ENCODE assay signal across 8 cellular contexts in the genomic region with DNA sequence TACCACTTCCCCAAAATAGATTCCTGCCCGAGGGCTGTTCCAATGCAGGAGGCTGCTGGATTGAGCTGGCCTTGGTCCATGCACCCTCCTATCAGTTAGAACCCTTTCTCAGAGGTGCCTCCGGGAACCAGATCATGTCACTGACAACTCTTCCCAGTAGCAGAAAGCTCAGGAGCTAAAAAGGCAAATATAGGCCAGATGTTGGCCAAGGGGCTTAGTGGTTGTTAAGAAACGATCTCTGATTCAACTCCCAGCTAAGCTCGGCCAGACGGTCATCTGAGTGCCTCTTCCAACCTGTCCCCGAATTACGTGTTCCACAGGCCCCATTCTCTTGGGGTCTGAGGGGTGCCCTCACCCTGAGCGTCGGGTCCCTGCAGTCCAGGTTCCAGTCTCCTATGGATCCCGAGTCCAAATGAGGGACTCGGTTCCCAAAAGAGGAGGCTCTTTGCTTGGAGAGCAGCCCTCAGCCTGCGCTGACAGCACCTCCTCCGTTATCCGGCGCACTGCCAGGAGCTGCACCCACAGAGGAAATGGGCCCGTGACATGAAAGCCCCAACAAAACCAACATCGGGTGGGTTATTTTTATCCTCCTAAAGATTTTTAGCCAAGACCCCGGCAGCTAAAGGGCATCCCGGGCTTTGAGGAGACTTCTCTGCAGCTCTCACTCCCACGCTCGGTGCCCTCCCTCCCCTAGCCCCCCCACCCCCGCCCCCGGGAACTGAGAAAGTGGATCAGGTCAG.
DNase-seq lines count a peak whose midpoint lies in the region; ATAC-seq and TF ChIP-seq lines count a peak whose summit lies in the region.

No MANE protein-coding gene starts in this region.

- H3K9me3 ChIP-seq in osteoblast (ENCODE audit: low read depth, low read length) (no peaks in the 10 kb centered on the region), thyroid gland (no peaks in the 10 kb centered on the region), A673 (ENCODE audit: low read depth, low read length, poor library complexity, severe bottlenecking) (no peaks in the 10 kb centered on the region)

- no peaks in the 10 kb centered on the region for H4K20me1 ChIP-seq in osteoblast (ENCODE audit: insufficient read depth, low read length)

- no TSS peak for BruUV-seq in A673 (replicated peaks; lab: Mats Ljungman, UMichigan)

- peak overlapping the region; percentile 42 for H2AFZ ChIP-seq in osteoblast (ENCODE audit: low read length)

- H3K36me3 ChIP-seq in osteoblast (ENCODE audit: insufficient read depth, low read length) (no peaks in the 10 kb centered on the region), thyroid gland (no peaks in the 10 kb centered on the region), A673 (ENCODE audit: insufficient read depth, low read length, poor library complexity, severe bottlenecking) (no peaks in the 10 kb centered on the region)

- ATAC-seq in GM18511 (IDR thresholded peaks at IDR 0.05; ENCODE audit: unreplicated experiment), result peak; percentile 45

- H3K4me1 ChIP-seq in osteoblast (ENCODE audit: insufficient read depth, low read length), result peaks cover 6% of the 10 kb centered on the region
- H3K4me1 ChIP-seq in thyroid gland, result peaks cover 9 to 14% of the 10 kb centered on the region in 2 donors
- no peaks in the 10 kb centered on the region for H3K4me1 ChIP-seq in A673 (ENCODE audit: insufficient read depth, low read length, poor library complexity, severe bottlenecking)

- H3K4me3 ChIP-seq in osteoblast (ENCODE audit: insufficient read depth, low read length) (peak overlapping the region; percentile 56), thyroid gland (replicated peaks in 1 of 3) (no peak overlapping the region), A673 (ENCODE audit: low read depth, low read length, poor library complexity, severe bottlenecking) (no peak overlapping the region)

- H3K4me2 ChIP-seq in osteoblast (ENCODE audit: insufficient read depth, low read length), result peak overlapping the region; percentile 79

- TF ChIP-seq POLR2A in thyroid gland (IDR thresholded peaks at IDR 0.05), result no peak

- no peaks in the 10 kb centered on the region for H3K79me2 ChIP-seq in osteoblast (ENCODE audit: insufficient read depth, low read length)

- intact Hi-C loops in thyroid gland (cut with DNase I), result loop anchor here (10.0 kb wide), 1 partner anchor 50 kb away; no protein-coding TSS in a partner anchor
- intact Hi-C loops in A673 (cut with micrococcal nuclease; ENCODE audit: unreplicated experiment), result no loop called here

- whole genome bisulfite sequencing in thyroid gland, 2 donors, result 69 to 71% methylated on average over 22 to 23 of the region's 23 CpGs

- DNase-seq in RPMI8226 (peak; percentile 25), amniotic epithelial cell (ENCODE audit: low read depth) (peak; percentile 44), osteoblast (ENCODE audit: insufficient read length, low spot score, missing footprints) (peak; percentile 81), thyroid gland (no peak), SHP77 treated with DMSO at 0.1 percent for 48 hours (lab: John Stamatoyannopoulos, UW) (no peak), DMS153 treated with DMSO at 0.1 percent for 48 hours (lab: John Stamatoyannopoulos, UW; ENCODE audit: unreplicated experiment) (no peak), A673 (ENCODE audit: low spot score) (no peak)

- POLR2A ChIA-PET in A673 (lab: Charles Lee; ENCODE audit: low non-redundant PET), result no interaction called here

- H3K27ac ChIP-seq in osteoblast (ENCODE audit: low read depth, low read length), result no peak overlapping the region
- no peak overlapping the region for H3K27ac ChIP-seq in thyroid gland
- no peak overlapping the region for H3K27ac ChIP-seq in A673 (ENCODE audit: low read depth, low read length, poor library complexity, severe bottlenecking)

- H3K27me3 ChIP-seq in osteoblast (ENCODE audit: insufficient read depth, low read length), result peaks cover 9% of the 10 kb centered on the region
- H3K27me3 ChIP-seq in thyroid gland, result no peaks in the 10 kb centered on the region
- no peaks in the 10 kb centered on the region for H3K27me3 ChIP-seq in A673 (replicated peaks; ENCODE audit: insufficient read depth, low read depth, low read length, poor library complexity)

- TF ChIP-seq CTCF in osteoblast (IDR thresholded peaks at IDR 0.05; ENCODE audit: extremely low read depth, low read depth, low read length), result no peak
- no peak for TF ChIP-seq CTCF in thyroid gland (IDR thresholded peaks at IDR 0.05)
- TF ChIP-seq CTCF in A673 (conservative IDR thresholded peaks at IDR 0.05; ENCODE audit: low read depth, low read length), result no peak

- CTCF ChIA-PET in A673 (lab: Charles Lee), result no interaction called here

Comparison
In these comparisons a context has a peak if more than half of its experiments do, and no peak if none do; other contexts are left out.
1. DNase-seq: peak in RPMI8226 (single experiment), amniotic epithelial cell (single experiment) and osteoblast (single experiment); none in thyroid gland (0 of 2), SHP77 treated with DMSO at 0.1 percent for 48 hours (single experiment), DMS153 treated with DMSO at 0.1 percent for 48 hours (single experiment) and A673 (single experiment).